In the genomic region with DNA sequence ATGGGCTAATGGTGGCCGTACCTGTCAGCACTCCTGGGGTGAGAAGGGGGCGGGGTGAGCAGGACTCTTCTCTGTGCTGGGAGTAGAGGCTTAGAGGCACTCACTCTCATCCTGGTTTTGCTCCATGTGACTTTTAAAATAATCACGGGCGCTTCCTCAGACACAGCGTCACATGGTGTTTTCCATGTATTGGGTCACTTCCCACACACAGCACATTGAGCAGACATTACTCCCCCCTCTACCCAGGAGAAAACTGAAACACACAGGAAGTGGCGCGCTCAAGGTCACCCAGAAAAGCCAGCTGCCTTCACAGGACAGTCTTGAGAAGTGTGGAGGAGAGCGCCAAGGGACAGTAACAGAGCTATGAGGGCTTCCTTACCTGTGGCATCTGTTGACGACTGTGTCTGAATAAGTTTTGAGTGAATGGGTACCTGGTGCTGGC, we compare ENCODE assay signal across 23 cellular contexts. TPM values are rescaled to one million over a fixed set of nuclear protein-coding genes. Genes with fewer than 3 reads are reported as not detected.
DNase-seq lines count a peak whose midpoint lies in the region; ATAC-seq, FAIRE-seq and TF ChIP-seq lines count a peak whose summit lies in the region.
"Had no signal": no experiment of that assay in that cellular context is flagged by ENCODE, and none has a peak within 500 bp of the region (broad histone marks: within the 10 kb centered on the region; RNA-seq: fewer than 3 reads in every experiment).

No MANE protein-coding gene starts in this region.

- WGBS in A549 (ENCODE audit: missing lambda C conversion rate) = 96% methylated on average over 8 of the region's 9 CpGs
- WGBS in hepatocyte (ENCODE audit: low lambda C conversion rate, missing lambda C conversion rate) = 79% methylated on average over 9 of the region's 9 CpGs

- no peaks in the 10 kb centered on the region for H3K9me2 ChIP-seq in hepatocyte (replicated peaks; ENCODE audit: insufficient read depth)

- ATAC-seq in A549 = no peak; a peak in 1 of 6 replicates
- ATAC-seq in HG03342 (IDR thresholded peaks at IDR 0.05; ENCODE audit: unreplicated experiment) = no peak
- ATAC-seq in HG02571 (IDR thresholded peaks at IDR 0.05; ENCODE audit: unreplicated experiment) = no peak
- ATAC-seq: activated T-cell treated with anti-CD3 and anti-CD28 coated beads, Interleukin-2, amount 50 U/mL, for 4 hours; CD8-positive, alpha-beta T cell; esophagus mucosa had no signal

- POLR2A ChIA-PET in A549 (lab: Yijun Ruan, JAX) = no interaction called here

- TF ChIP-seq CTCF in A549 (IDR thresholded peaks at IDR 0.05) (no peak), NB4 (IDR thresholded peaks at IDR 0.05; ENCODE audit: low read depth, low read length) (no peak), hepatocyte (IDR thresholded peaks at IDR 0.05; ENCODE audit: poor library complexity) (no peak), nephron progenitor cell (IDR thresholded peaks at IDR 0.05) (no peak), HFFc6 (IDR thresholded peaks at IDR 0.05) (no peak)

- H2AFZ ChIP-seq in hepatocyte = no peak overlapping the region

- no peak overlapping the region for H3K4me3 ChIP-seq in A549
- H3K4me3 ChIP-seq in NB4 (ENCODE audit: low read depth, low read length) = no peak overlapping the region
- H3K4me3 ChIP-seq in hepatocyte = no peak overlapping the region
- H3K4me3 ChIP-seq: prostate gland had no signal

- H3K9me3 ChIP-seq in A549 (no peaks in the 10 kb centered on the region), hepatocyte (ENCODE audit: low read depth) (no peaks in the 10 kb centered on the region)
- H3K9me3 ChIP-seq: prostate gland had no signal

- no peaks in the 10 kb centered on the region for H3K36me3 ChIP-seq in hepatocyte (replicated peaks; ENCODE audit: insufficient read depth, low read depth)
- H3K36me3 ChIP-seq: brain microvascular endothelial cell, prostate gland had no signal

- H3K79me2 ChIP-seq in hepatocyte = peaks cover 21% of the 10 kb centered on the region

- H3K27me3 ChIP-seq in hepatocyte = no peaks in the 10 kb centered on the region
- H3K27me3 ChIP-seq: brain microvascular endothelial cell had no signal

- peak overlapping the region in 1 of 2 experiments; percentile 25; a peak in 1 of 6 replicates for H3K27ac ChIP-seq in A549
- peak overlapping the region; percentile 94 for H3K27ac ChIP-seq in hepatocyte
- H3K27ac ChIP-seq: brain microvascular endothelial cell had no signal

- H3K27ac Mint-ChIP-seq in nephron progenitor cell = peak overlapping the region; percentile 66
- H3K27ac Mint-ChIP-seq in HFFc6 = no peak overlapping the region
- H3K27ac Mint-ChIP-seq: CD8-positive, alpha-beta T cell; dendritic cell treated with granulocyte-macrophage colony-stimulating factor and Interleukin-4, amounts not matched to agents 40 ng/mL and 50 ng/mL, for 4 days had no signal

- no peak overlapping the region for H3K4me3 Mint-ChIP-seq in nephron progenitor cell
- H3K4me3 Mint-ChIP-seq in HFFc6 = no peak overlapping the region
- H3K4me3 Mint-ChIP-seq: activated T-cell treated with anti-CD3 and anti-CD28 coated beads, Interleukin-2, amount 50 U/mL, for 4 hours; CD8-positive, alpha-beta T cell; dendritic cell treated with granulocyte-macrophage colony-stimulating factor and Interleukin-4, amounts not matched to agents 40 ng/mL and 50 ng/mL, for 4 days had no signal

- DNase-seq in A549 (ENCODE audit: low read depth in 1 of 2, low spot score in 1 of 2) = no peak
- peak; percentile 33 for DNase-seq in NB4 (ENCODE audit: low read depth)
- DNase-seq in hepatocyte (ENCODE audit: low spot score) = peak; percentile 58
- no peak for DNase-seq in nephron progenitor cell
- DNase-seq in SHP77 (lab: John Stamatoyannopoulos, UW) = no peak
- DNase-seq in HFFc6 = no peak
- DNase-seq: activated CD4-positive, alpha-beta T cell treated with anti-CD3 and anti-CD28 coated beads, Interleukin-2, amount 50 U/mL, for 4 hours; activated naive CD4-positive, alpha-beta T cell treated with anti-CD3 and anti-CD28 coated beads, Interleukin-2, amount 50 U/mL, for 16 hours; activated T-cell treated with anti-CD3 and anti-CD28 coated beads, Interleukin-2, amount 50 U/mL, for 4 hours; brain microvascular endothelial cell; CD8-positive, alpha-beta T cell; EL; H7; head of caudate nucleus; NCI-H1417; stimulated activated naive CD4-positive, alpha-beta T cell treated with Interleukin-2 at 50 U/mL for 16 hours had no signal

- H3K9me3 Mint-ChIP-seq in nephron progenitor cell = peaks cover 12% of the 10 kb centered on the region
- H3K9me3 Mint-ChIP-seq in HFFc6 = peaks cover 3% of the 10 kb centered on the region; the same call in 1 of the 2 replicates

- no peak for TF ChIP-seq RAD21 in A549 (conservative IDR thresholded peaks at IDR 0.05 in 1 of 2, IDR thresholded peaks at IDR 0.05 in 1 of 2)

- no peaks in the 10 kb centered on the region for H4K20me1 ChIP-seq in hepatocyte (ENCODE audit: insufficient read depth, poor library complexity, severe bottlenecking)

- CTCF ChIA-PET in A549 (lab: Yijun Ruan, JAX) = interaction anchor here (0.6 to 1.5 kb wide), 3 partner anchors 17 to 114 kb away, joined by 3 to 4 read pairs (median 3); no protein-coding TSS in a partner anchor

- TF ChIP-seq POLR2A in A549 (IDR thresholded peaks at IDR 0.05; ENCODE audit: low read length) (no peak), NB4 (IDR thresholded peaks at IDR 0.05; ENCODE audit: extremely low read depth, insufficient read length) (no peak)

- H3K36me3 Mint-ChIP-seq in nephron progenitor cell (ENCODE audit: low read depth) = peaks cover 14% of the 10 kb centered on the region
- peaks cover 11% of the 10 kb centered on the region for H3K36me3 Mint-ChIP-seq in HFFc6 (ENCODE audit: low read depth)

- peak overlapping the region; percentile 55 for H3K4me2 ChIP-seq in A549
- peak overlapping the region; percentile 67 for H3K4me2 ChIP-seq in hepatocyte

- FAIRE-seq in A549 (lab: Jason Lieb, UNC) = no peak
- FAIRE-seq: keratinocyte, TTC549 had no signal

- H3K4me1 ChIP-seq in A549 (peaks cover 37% of the 10 kb centered on the region), hepatocyte (ENCODE audit: insufficient read depth) (peaks cover 28% of the 10 kb centered on the region)
- H3K4me1 ChIP-seq: prostate gland had no signal

- no peak for TF ChIP-seq EP300 in A549 (IDR thresholded peaks at IDR 0.05)

- H3K4me1 Mint-ChIP-seq in nephron progenitor cell = peaks cover 15% of the 10 kb centered on the region
- H3K4me1 Mint-ChIP-seq in HFFc6 (ENCODE audit: low read depth) = peaks cover 62% of the 10 kb centered on the region

- peaks cover under 1% of the 10 kb centered on the region for H3K27me3 Mint-ChIP-seq in nephron progenitor cell (ENCODE audit: low read depth, poor library complexity)
- H3K27me3 Mint-ChIP-seq in HFFc6 (ENCODE audit: insufficient read depth) = no peaks in the 10 kb centered on the region; the same call in 1 of the 2 replicates
- H3K27me3 Mint-ChIP-seq: dendritic cell treated with granulocyte-macrophage colony-stimulating factor and Interleukin-4, amounts not matched to agents 40 ng/mL and 50 ng/mL, for 4 days had no signal

TF ChIP-seq in A549, 52 proteins besides CTCF, POLR2A, EP300 and RAD21:
- TF ChIP-seq JUN (IDR thresholded peaks at IDR 0.05) = no peak
- no peak for TF ChIP-seq CBX8 (IDR thresholded peaks at IDR 0.05)
- no peak for TF ChIP-seq SMC3 (IDR thresholded peaks at IDR 0.05)
- TF ChIP-seq CHD2 (IDR thresholded peaks at IDR 0.05; ENCODE audit: low read length, partially characterized antibody) = no peak
- TF ChIP-seq, protein P1, sequence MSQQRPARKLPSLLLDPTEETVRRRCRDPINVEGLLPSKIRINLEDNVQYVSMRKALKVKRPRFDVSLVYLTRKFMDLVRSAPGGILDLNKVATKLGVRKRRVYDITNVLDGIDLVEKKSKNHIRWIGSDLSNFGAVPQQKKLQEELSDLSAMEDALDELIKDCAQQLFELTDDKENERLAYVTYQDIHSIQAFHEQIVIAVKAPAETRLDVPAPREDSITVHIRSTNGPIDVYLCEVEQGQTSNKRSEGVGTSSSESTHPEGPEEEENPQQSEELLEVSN (IDR thresholded peaks at IDR 0.05; ENCODE audit: borderline replicate concordance, low read depth) = no peak
- TF ChIP-seq, protein P2, sequence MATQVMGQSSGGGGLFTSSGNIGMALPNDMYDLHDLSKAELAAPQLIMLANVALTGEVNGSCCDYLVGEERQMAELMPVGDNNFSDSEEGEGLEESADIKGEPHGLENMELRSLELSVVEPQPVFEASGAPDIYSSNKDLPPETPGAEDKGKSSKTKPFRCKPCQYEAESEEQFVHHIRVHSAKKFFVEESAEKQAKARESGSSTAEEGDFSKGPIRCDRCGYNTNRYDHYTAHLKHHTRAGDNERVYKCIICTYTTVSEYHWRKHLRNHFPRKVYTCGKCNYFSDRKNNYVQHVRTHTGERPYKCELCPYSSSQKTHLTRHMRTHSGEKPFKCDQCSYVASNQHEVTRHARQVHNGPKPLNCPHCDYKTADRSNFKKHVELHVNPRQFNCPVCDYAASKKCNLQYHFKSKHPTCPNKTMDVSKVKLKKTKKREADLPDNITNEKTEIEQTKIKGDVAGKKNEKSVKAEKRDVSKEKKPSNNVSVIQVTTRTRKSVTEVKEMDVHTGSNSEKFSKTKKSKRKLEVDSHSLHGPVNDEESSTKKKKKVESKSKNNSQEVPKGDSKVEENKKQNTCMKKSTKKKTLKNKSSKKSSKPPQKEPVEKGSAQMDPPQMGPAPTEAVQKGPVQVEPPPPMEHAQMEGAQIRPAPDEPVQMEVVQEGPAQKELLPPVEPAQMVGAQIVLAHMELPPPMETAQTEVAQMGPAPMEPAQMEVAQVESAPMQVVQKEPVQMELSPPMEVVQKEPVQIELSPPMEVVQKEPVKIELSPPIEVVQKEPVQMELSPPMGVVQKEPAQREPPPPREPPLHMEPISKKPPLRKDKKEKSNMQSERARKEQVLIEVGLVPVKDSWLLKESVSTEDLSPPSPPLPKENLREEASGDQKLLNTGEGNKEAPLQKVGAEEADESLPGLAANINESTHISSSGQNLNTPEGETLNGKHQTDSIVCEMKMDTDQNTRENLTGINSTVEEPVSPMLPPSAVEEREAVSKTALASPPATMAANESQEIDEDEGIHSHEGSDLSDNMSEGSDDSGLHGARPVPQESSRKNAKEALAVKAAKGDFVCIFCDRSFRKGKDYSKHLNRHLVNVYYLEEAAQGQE (IDR thresholded peaks at IDR 0.05) = no peak

RNA-seq across cellular contexts. Expression of a gene that starts 23.2 kb away (rescaled TPM):
- polyA plus RNA-seq in A549 (2011; rRNA removed) (6.3 and 7.2 TPM in 2 replicates), A549 (2017; fragmentation: RNase III; extraction: RNeasy Plus Mini Kit Qiagen cat#74134 plus additional on column Dnase treatment) (2.8 to 3.1 TPM (median 2.9 TPM) in 3 replicates), hepatocyte (12.4 and 12.9 TPM in 2 replicates)
- 2.5 and 3.6 TPM in 2 replicates for polyA plus RNA-seq in A549 (2012; cell fraction: cytosol; rRNA removed)
- polyA plus RNA-seq in A549 (2012; cell fraction: nucleus; rRNA removed) = 4.7 and 6.9 TPM in 2 replicates
- polyA minus RNA-seq in A549 (2011; rRNA and poly(A)+ RNA removed) = 7.4 and 8.3 TPM in 2 replicates
- 9.6 and 19.4 TPM in 2 replicates for total RNA-seq in hepatocyte
- total RNA-seq in HFFc6 (2021; fragmentation: NEBNext Ultra II Directional; extraction: Animal tissue kit (Norgen Biotek cat#: 25700)) = 1 to 10 TPM; 7.0 to 9.2 (median 8.4) TPM

Comparison
In these comparisons a context has a peak if more than half of its experiments do, and no peak if none do; other contexts are left out.
1. DNase-seq: peak in NB4 (single experiment) and hepatocyte (single experiment); none in A549 (0 of 2), nephron progenitor cell (single experiment), SHP77 (0 of 2) and HFFc6 (single experiment).